ENCODE assay signal across 19 cellular contexts in the genomic region with DNA sequence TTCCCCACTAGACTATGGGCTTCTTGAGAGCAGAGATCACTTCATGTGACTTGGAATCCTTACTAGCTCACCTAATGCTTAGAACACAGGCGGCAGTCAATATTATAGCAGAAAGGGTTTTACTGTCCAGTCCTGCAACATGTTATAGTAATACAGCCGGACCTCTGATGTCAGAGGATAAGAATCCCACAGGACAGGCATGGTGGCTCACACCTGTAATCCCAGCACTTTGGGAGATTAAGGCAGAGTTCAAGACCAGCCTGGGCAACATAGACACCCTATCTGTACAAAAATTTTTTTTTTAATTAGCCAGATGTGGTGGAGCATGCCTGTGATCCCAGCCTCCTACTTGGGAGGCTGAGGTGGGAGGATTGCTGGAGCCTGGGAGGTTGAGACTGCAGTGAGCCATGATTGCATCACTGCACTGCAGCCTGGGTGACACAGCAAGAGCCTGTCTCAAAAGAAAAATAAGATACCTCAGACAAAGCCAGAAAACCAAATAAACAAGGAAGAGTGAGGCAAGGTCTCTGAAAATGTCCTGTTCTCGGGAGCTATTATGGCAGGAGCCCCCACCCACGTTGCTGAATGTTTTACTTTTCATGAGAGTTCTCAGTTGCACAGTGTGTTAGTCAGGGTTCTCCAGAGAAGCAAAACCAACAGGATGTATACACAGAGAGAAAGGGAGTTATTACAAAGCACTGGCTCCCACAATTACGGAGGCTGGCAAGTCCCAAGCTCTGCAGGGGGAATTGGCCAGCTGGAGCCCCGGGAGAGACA.
A peak's percentile ranks its signal among the peaks of the same experiment; 100 is the strongest.
DNase-seq lines count a peak whose midpoint lies in the region; ATAC-seq and TF ChIP-seq lines count a peak whose summit lies in the region.
"Had no signal": no experiment of that assay in that cellular context is flagged by ENCODE, and none has a peak within 500 bp of the region (broad histone marks: within the 10 kb centered on the region; RNA-seq: fewer than 3 reads in every experiment).

No MANE protein-coding gene starts in this region.

- H3K27me3 ChIP-seq in AG04450 (ENCODE audit: control insufficient read depth, insufficient read depth, low read length): peaks cover 3% of the 10 kb centered on the region
- H3K27me3 ChIP-seq in CD8-positive, alpha-beta memory T cell (ENCODE audit: insufficient read depth, low read length, poor library complexity, severe bottlenecking): no peaks in the 10 kb centered on the region
- H3K27me3 ChIP-seq: vagina had no signal

- H3K4me1 ChIP-seq in HEK293 (ENCODE audit: control insufficient read depth, insufficient read depth, low read length) (no peaks in the 10 kb centered on the region), mesodermal cell (ENCODE audit: control insufficient read depth, insufficient read depth, low read length, poor library complexity, severe bottlenecking) (no peaks in the 10 kb centered on the region)
- no peaks in the 10 kb centered on the region for H3K4me1 ChIP-seq in CD8-positive, alpha-beta memory T cell (ENCODE audit: insufficient read depth, low read length)
- H3K4me1 ChIP-seq: parathyroid adenoma had no signal

- no peaks in the 10 kb centered on the region for H3K36me3 ChIP-seq in HEK293 (ENCODE audit: control insufficient read depth in 2 of 2, insufficient read depth in 1 of 2, low read length in 2 of 2)
- H3K36me3 ChIP-seq in mesodermal cell (ENCODE audit: control insufficient read depth, insufficient read depth, low read length): no peaks in the 10 kb centered on the region
- H3K36me3 ChIP-seq in CD8-positive, alpha-beta memory T cell (ENCODE audit: insufficient read depth, low read length): no peaks in the 10 kb centered on the region
- H3K36me3 ChIP-seq: vagina had no signal

- H3K27ac ChIP-seq in AG04450 (ENCODE audit: low read depth, low read length) (peak overlapping the region; percentile 73), HEK293 (ENCODE audit: extremely low read depth, low read depth, low read length) (no peak overlapping the region), mesodermal cell (ENCODE audit: low read depth, low read length, severe bottlenecking) (peak overlapping the region; percentile 5)
- no peak overlapping the region for H3K27ac ChIP-seq in CD8-positive, alpha-beta memory T cell (ENCODE audit: low read depth, low read length)
- H3K27ac ChIP-seq: parathyroid adenoma, SK-N-MC, vagina had no signal

- H3K4me3 ChIP-seq in AG04450 (ENCODE audit: low read depth, low read length): no peak overlapping the region
- no peak overlapping the region for H3K4me3 ChIP-seq in HEK293 (ENCODE audit: low read depth, low read length)
- H3K4me3 ChIP-seq in astrocyte of the spinal cord (ENCODE audit: low read depth, low read length): no peak overlapping the region
- no peak overlapping the region for H3K4me3 ChIP-seq in mesodermal cell (ENCODE audit: extremely low read depth, insufficient read depth, low read length, poor library complexity, severe bottlenecking)
- H3K4me3 ChIP-seq in CD8-positive, alpha-beta memory T cell (ENCODE audit: low read length): no peak overlapping the region
- H3K4me3 ChIP-seq: SK-N-MC, vagina had no signal

- no peaks in the 10 kb centered on the region for H3K9me3 ChIP-seq in AG04450 (ENCODE audit: control insufficient read depth, insufficient read depth, low read length)
- no peaks in the 10 kb centered on the region for H3K9me3 ChIP-seq in HEK293 (ENCODE audit: control insufficient read depth, insufficient read depth, low read depth, low read length)
- H3K9me3 ChIP-seq in mesodermal cell (ENCODE audit: control insufficient read depth, low read length): no peaks in the 10 kb centered on the region
- H3K9me3 ChIP-seq in CD8-positive, alpha-beta memory T cell (ENCODE audit: low read length): no peaks in the 10 kb centered on the region
- H3K9me3 ChIP-seq: vagina had no signal

- 93 to 100% methylated on average over 5 to 6 of the region's 6 CpGs for WGBS in mesodermal cell (ENCODE audit: insufficient coverage in 2 of 2), 2 experiments

- H3K4me1 Mint-ChIP-seq in CD8-positive, alpha-beta memory T cell: no peaks in the 10 kb centered on the region
- no peaks in the 10 kb centered on the region for H3K4me1 Mint-ChIP-seq in effector memory CD8-positive, alpha-beta T cell (ENCODE audit: low read depth in 2 of 2)

- H3K36me3 Mint-ChIP-seq in CD8-positive, alpha-beta memory T cell: no peaks in the 10 kb centered on the region
- no peaks in the 10 kb centered on the region for H3K36me3 Mint-ChIP-seq in effector memory CD8-positive, alpha-beta T cell (ENCODE audit: insufficient read depth)

- DNase-seq in AG04450 (ENCODE audit: low read depth, low spot score) (peak; percentile 38), astrocyte of the spinal cord (ENCODE audit: low read depth, low spot score) (peak; percentile 80), Kasumi-1 (lab: John Stamatoyannopoulos, UW) (no peak)
- no peak for DNase-seq in CD8-positive, alpha-beta memory T cell
- no peak for DNase-seq in effector CD8-positive, alpha-beta T cell (lab: John Stamatoyannopoulos, UW)
- no peak for DNase-seq in effector memory CD8-positive, alpha-beta T cell
- DNase-seq: activated CD4-positive, alpha-beta T cell treated with anti-CD3 and anti-CD28 coated beads, Interleukin-2, amount 50 U/mL, for 4 hours; activated T-cell treated with anti-CD3 and anti-CD28 coated beads, Interleukin-2, amount 50 U/mL, for 4 hours; Calu3; central memory CD4-positive, alpha-beta T cell; left ventricle myocardium superior; NCI-H526; stimulated activated CD4-positive, alpha-beta T cell treated with anti-CD3 and anti-CD28 coated beads, Interleukin-12 subunit alpha, Interleukin-12 subunit beta, amount 100 ng/mL, for 4 hours had no signal

- peaks cover 7 to 49% of the 10 kb centered on the region in 2 donors for H3K27me3 Mint-ChIP-seq in CD8-positive, alpha-beta memory T cell
- peaks cover 35 to 44% of the 10 kb centered on the region in 2 donors for H3K27me3 Mint-ChIP-seq in effector memory CD8-positive, alpha-beta T cell

- CTCF ChIA-PET in AG04450 (lab: Charles Lee) (interaction anchor here (0.8 to 1.5 kb wide), 2 partner anchors 363 to 409 kb away, joined by 3 to 5 read pairs; no protein-coding TSS in a partner anchor), HEK293 (lab: Yijun Ruan, JAX) (interaction anchor here (0.5 kb wide), 1 partner anchor 11 kb away, joined by 3 read pairs; no protein-coding TSS in a partner anchor)
- CTCF ChIA-PET in CD8-positive, alpha-beta memory T cell (lab: Charles Lee): interaction anchor here (1.0 kb wide), 1 partner anchor 365 kb away, joined by 3 read pairs; no protein-coding TSS in a partner anchor

- H3K9me3 Mint-ChIP-seq in CD8-positive, alpha-beta memory T cell: no peaks in the 10 kb centered on the region
- H3K9me3 Mint-ChIP-seq in effector memory CD8-positive, alpha-beta T cell: no peaks in the 10 kb centered on the region
- H3K9me3 Mint-ChIP-seq: activated T-cell treated with anti-CD3 and anti-CD28 coated beads, Interleukin-2, amount 50 U/mL, for 4 hours; stimulated activated naive CD8-positive, alpha-beta T cell treated with anti-CD3 and anti-CD28 coated beads, Interleukin-15, Interleukin-2, amounts not matched to agents 100 ng/mL and 50 ng/mL, for 24 hours had no signal

- no peak for TF ChIP-seq CTCF in AG04450 (IDR thresholded peaks at IDR 0.05; ENCODE audit: low read depth, low read length)
- no peak for TF ChIP-seq CTCF in HEK293 (tag by site-specific recombination; IDR thresholded peaks at IDR 0.05)
- no peak for TF ChIP-seq CTCF in astrocyte of the spinal cord (IDR thresholded peaks at IDR 0.05; ENCODE audit: low read depth, low read length)

- peak overlapping the region in 1 of 8 donors; percentile 68 for H3K27ac Mint-ChIP-seq in CD8-positive, alpha-beta memory T cell
- no peak overlapping the region for H3K27ac Mint-ChIP-seq in effector memory CD8-positive, alpha-beta T cell
- H3K27ac Mint-ChIP-seq: stimulated activated naive CD8-positive, alpha-beta T cell treated with anti-CD3 and anti-CD28 coated beads, Interleukin-15, Interleukin-2, amounts not matched to agents 100 ng/mL and 50 ng/mL, for 24 hours had no signal

- in situ Hi-C loops in astrocyte of the spinal cord (cut with HindIII; ENCODE audit: low sequenced_read_pairs): no loop called here

- POLR2A ChIA-PET in AG04450 (lab: Yijun Ruan, JAX): no interaction called here
- POLR2A ChIA-PET in HEK293 (lab: Yijun Ruan, JAX): interaction anchor here (0.8 kb wide), 1 partner anchor 673 kb away, joined by 3 read pairs; a partner anchor contains a TSS
- POLR2A ChIA-PET in CD8-positive, alpha-beta memory T cell (lab: Charles Lee): no interaction called here

- H3K4me3 Mint-ChIP-seq in CD8-positive, alpha-beta memory T cell: no peak overlapping the region
- H3K4me3 Mint-ChIP-seq in effector memory CD8-positive, alpha-beta T cell: no peak overlapping the region
- H3K4me3 Mint-ChIP-seq: activated T-cell treated with anti-CD3 and anti-CD28 coated beads, Interleukin-2, amount 50 U/mL, for 4 hours; stimulated activated naive CD8-positive, alpha-beta T cell treated with anti-CD3 and anti-CD28 coated beads, Interleukin-15, Interleukin-2, amounts not matched to agents 100 ng/mL and 50 ng/mL, for 24 hours had no signal

- no peak for ATAC-seq in effector memory CD8-positive, alpha-beta T cell (replicated peaks)
- ATAC-seq: activated T-cell treated with anti-CD3 and anti-CD28 coated beads, Interleukin-2, amount 50 U/mL, for 4 hours; left ventricle myocardium superior had no signal

TF ChIP-seq in HEK293, 187 proteins besides CTCF, POLR2A, EP300 and RAD21:
- TF ChIP-seq ZNF221 (tag by site-specific recombination; IDR thresholded peaks at IDR 0.05; ENCODE audit: borderline replicate concordance) (no peak), ZNF433 (tag by site-specific recombination; IDR thresholded peaks at IDR 0.05; ENCODE audit: low read depth) (no peak), GLIS1 (tag by site-specific recombination; IDR thresholded peaks at IDR 0.05) (0 out of 2 replicates have a peak, but pooled peaks have one; percentile 21)

Comparison
In these comparisons a context has a peak if more than half of its experiments do, and no peak if none do; other contexts are left out.
1. DNase-seq: peak in AG04450 (single experiment) and astrocyte of the spinal cord (single experiment); none in CD8-positive, alpha-beta memory T cell (0 of 5), Kasumi-1 (0 of 2), effector CD8-positive, alpha-beta T cell (single experiment) and effector memory CD8-positive, alpha-beta T cell (0 of 3).
2. H3K27ac ChIP-seq: peak in AG04450 (single experiment) and mesodermal cell (single experiment); none in HEK293 (single experiment) and CD8-positive, alpha-beta memory T cell (single experiment).